21 cellular contexts compared by ENCODE assay signal in genomic region chr11:64314805-64315561, GRCh38. TPM values are rescaled to one million over a fixed set of nuclear protein-coding genes. Genes with fewer than 3 reads are reported as not detected.
DNase-seq lines count a peak whose midpoint lies in the region; ATAC-seq, FAIRE-seq and TF ChIP-seq lines count a peak whose summit lies in the region.
"Had no signal": no experiment of that assay in that cellular context is flagged by ENCODE, and none has a peak within 500 bp of the region (broad histone marks: within the 10 kb centered on the region; RNA-seq: fewer than 3 reads in every experiment).

No MANE protein-coding gene starts in this region.

- no peak for FAIRE-seq in GM19239 (lab: Jason Lieb, UNC)
- FAIRE-seq: pancreas had no signal

- H2AFZ ChIP-seq in PC-3 (ENCODE audit: low read length), result no peak overlapping the region

- 85 to 92% methylated on average over 11 to 24 of the region's 24 CpGs for WGBS in endodermal cell (ENCODE audit: insufficient coverage in 1 of 2, insufficient read length in 1 of 2), 2 experiments

- peak overlapping the region; percentile 78 for H3K27ac Mint-ChIP-seq in activated T-cell treated with anti-CD3 and anti-CD28 coated beads, Interleukin-2, amount 50 U/mL, for 24 hours
- no peak overlapping the region for H3K27ac Mint-ChIP-seq in activated T-cell treated with anti-CD3 and anti-CD28 coated beads, Interleukin-2, amount 50 U/mL, for 72 hours
- no peak overlapping the region for H3K27ac Mint-ChIP-seq in endodermal cell
- no peak overlapping the region for H3K27ac Mint-ChIP-seq in glutamatergic neuron (ENCODE audit: unreplicated experiment)

- peaks cover 53% of the 10 kb centered on the region for H3K4me1 Mint-ChIP-seq in activated T-cell treated with anti-CD3 and anti-CD28 coated beads, Interleukin-2, amount 50 U/mL, for 24 hours (ENCODE audit: low read depth)
- H3K4me1 Mint-ChIP-seq in activated T-cell treated with anti-CD3 and anti-CD28 coated beads, Interleukin-2, amount 50 U/mL, for 72 hours (ENCODE audit: low read depth), result peaks cover 54% of the 10 kb centered on the region
- H3K4me1 Mint-ChIP-seq in endodermal cell (peaks cover 12% of the 10 kb centered on the region), glutamatergic neuron (ENCODE audit: low read depth, unreplicated experiment) (peaks cover 21% of the 10 kb centered on the region)

- no peak for DNase-seq in activated T-cell treated with anti-CD3 and anti-CD28 coated beads, Interleukin-2, amount 50 U/mL, for 24 hours
- DNase-seq in activated T-cell treated with anti-CD3 and anti-CD28 coated beads, Interleukin-2, amount 50 U/mL, for 72 hours, result no peak
- DNase-seq in PC-3 (no peak), endodermal cell (peak; percentile 71), gastrocnemius medialis (no peak), AML-193 (lab: John Stamatoyannopoulos, UW) (no peak), GM19239 (ENCODE audit: insufficient read length, low spot score) (no peak), glutamatergic neuron (no peak)
- DNase-seq: ACHN; IMR-90; NCI-H1417 treated with DMSO at 0.1 percent for 48 hours; NCI-H524 treated with DMSO at 0.1 percent for 48 hours; RPMI8226; stimulated activated CD4-positive, alpha-beta T cell treated with anti-CD3 and anti-CD28 coated beads, Interleukin-15, amount 100 ng/mL, for 24 hours; T-helper 9 cell had no signal

- CTCF ChIA-PET in PC-3 (lab: Charles Lee), result interaction anchor here (1.0 kb wide), 1 partner anchor 40 kb away, joined by 3 read pairs; no protein-coding TSS in a partner anchor

- H3K4me3 ChIP-seq in PC-3 (ENCODE audit: low read length) (no peak overlapping the region), endodermal cell (ENCODE audit: low read length) (no peak overlapping the region), gastrocnemius medialis (no peak overlapping the region)
- H3K4me3 ChIP-seq: adrenal gland, lung, pancreas, tibial artery had no signal

- no peaks in the 10 kb centered on the region for H3K27me3 Mint-ChIP-seq in activated T-cell treated with anti-CD3 and anti-CD28 coated beads, Interleukin-2, amount 50 U/mL, for 24 hours
- H3K27me3 Mint-ChIP-seq in activated T-cell treated with anti-CD3 and anti-CD28 coated beads, Interleukin-2, amount 50 U/mL, for 72 hours (ENCODE audit: low read depth), result no peaks in the 10 kb centered on the region
- H3K27me3 Mint-ChIP-seq in endodermal cell (ENCODE audit: insufficient read depth) (no peaks in the 10 kb centered on the region), glutamatergic neuron (ENCODE audit: unreplicated experiment) (peaks cover 17% of the 10 kb centered on the region)

- H3K4me1 ChIP-seq in PC-3 (ENCODE audit: insufficient read depth, low read length) (peaks cover 15% of the 10 kb centered on the region), endodermal cell (ENCODE audit: control insufficient read depth, insufficient read depth, low read length) (peaks cover 5% of the 10 kb centered on the region), gastrocnemius medialis (peaks cover 39 to 47% of the 10 kb centered on the region in 2 donors)

- no peaks in the 10 kb centered on the region for H4K20me1 ChIP-seq in PC-3 (ENCODE audit: low read length)

- H3K9me2 ChIP-seq in PC-3 (replicated peaks; ENCODE audit: low read length), result no peaks in the 10 kb centered on the region

- H3K27ac ChIP-seq in PC-3 (ENCODE audit: low read length), result no peak overlapping the region
- H3K27ac ChIP-seq in endodermal cell (ENCODE audit: low read depth, low read length), result no peak overlapping the region
- peak overlapping the region in 3 of 4 donors; percentile 71 to 85 (median 73) for H3K27ac ChIP-seq in gastrocnemius medialis

- intact Hi-C loops in PC-3 (cut with micrococcal nuclease), result no loop called here
- intact Hi-C loops in gastrocnemius medialis (cut with DNase I; ENCODE audit: low total_unique reads), result no loop called here

- H3K4me3 Mint-ChIP-seq in activated T-cell treated with anti-CD3 and anti-CD28 coated beads, Interleukin-2, amount 50 U/mL, for 24 hours, result peak overlapping the region; percentile 27
- H3K4me3 Mint-ChIP-seq in activated T-cell treated with anti-CD3 and anti-CD28 coated beads, Interleukin-2, amount 50 U/mL, for 72 hours, result peak overlapping the region in 1 of 2 donors; percentile 11
- H3K4me3 Mint-ChIP-seq in endodermal cell (peak overlapping the region; percentile 28), glutamatergic neuron (ENCODE audit: unreplicated experiment) (no peak overlapping the region)

- H3K27me3 ChIP-seq in PC-3 (ENCODE audit: low read length) (no peaks in the 10 kb centered on the region), endodermal cell (ENCODE audit: control insufficient read depth, insufficient read depth, low read length, poor library complexity, severe bottlenecking) (no peaks in the 10 kb centered on the region), gastrocnemius medialis (no peaks in the 10 kb centered on the region)
- H3K27me3 ChIP-seq: adrenal gland, esophagus muscularis mucosa, pancreas, tibial artery had no signal

- TF ChIP-seq CTCF in PC-3 (conservative IDR thresholded peaks at IDR 0.05; ENCODE audit: low read depth, low read length), result peak; percentile 42; the same call in 1 of the 2 replicates
- peak; percentile 44 for TF ChIP-seq CTCF in endodermal cell (conservative IDR thresholded peaks at IDR 0.05)
- no peak for TF ChIP-seq CTCF in gastrocnemius medialis (IDR thresholded peaks at IDR 0.05 in 4 of 5, conservative IDR thresholded peaks at IDR 0.05 in 1 of 5)
- no peak for TF ChIP-seq CTCF in glutamatergic neuron (IDR thresholded peaks at IDR 0.05; ENCODE audit: partially characterized antibody, unreplicated experiment)

- peaks cover 69% of the 10 kb centered on the region for H3K36me3 Mint-ChIP-seq in activated T-cell treated with anti-CD3 and anti-CD28 coated beads, Interleukin-2, amount 50 U/mL, for 24 hours (ENCODE audit: low read depth)
- H3K36me3 Mint-ChIP-seq in activated T-cell treated with anti-CD3 and anti-CD28 coated beads, Interleukin-2, amount 50 U/mL, for 72 hours (ENCODE audit: insufficient read depth in 2 of 2), result peaks cover 7% of the 10 kb centered on the region in 2 donors
- H3K36me3 Mint-ChIP-seq in endodermal cell (ENCODE audit: low read depth), result peaks cover 35% of the 10 kb centered on the region
- H3K36me3 Mint-ChIP-seq in glutamatergic neuron (ENCODE audit: unreplicated experiment), result no peaks in the 10 kb centered on the region

- ATAC-seq in activated T-cell treated with anti-CD3 and anti-CD28 coated beads, Interleukin-2, amount 50 U/mL, for 72 hours (replicated peaks in 1 of 2), result no peak
- ATAC-seq in PC-3, result no peak
- no peak for ATAC-seq in gastrocnemius medialis
- ATAC-seq: pancreas had no signal

- H3K36me3 ChIP-seq in PC-3 (ENCODE audit: low read depth, low read length) (peaks cover 11% of the 10 kb centered on the region), endodermal cell (ENCODE audit: control insufficient read depth, insufficient read depth, low read length) (peaks cover 34% of the 10 kb centered on the region), gastrocnemius medialis (peaks cover 0 to 29% of the 10 kb centered on the region in 2 donors)

- TF ChIP-seq POLR2A in gastrocnemius medialis (IDR thresholded peaks at IDR 0.05), result no peak

- POLR2A ChIA-PET in PC-3 (lab: Charles Lee; ENCODE audit: unreplicated experiment), result no interaction called here

- in situ Hi-C loops in gastrocnemius medialis (cut with MboI; ENCODE audit: low sequenced_read_pairs in 4 of 4), result no loop called here

- no TSS peak for BruUV-seq in PC-3 (replicated peaks; lab: Mats Ljungman, UMichigan)

- no peaks in the 10 kb centered on the region for H3K9me3 ChIP-seq in PC-3 (ENCODE audit: low read length)
- H3K9me3 ChIP-seq in endodermal cell (ENCODE audit: control insufficient read depth, low read length), result no peaks in the 10 kb centered on the region
- no peaks in the 10 kb centered on the region for H3K9me3 ChIP-seq in gastrocnemius medialis
- H3K9me3 ChIP-seq: adrenal gland, esophagus muscularis mucosa, pancreas, tibial artery had no signal

- H3K9ac ChIP-seq in PC-3 (ENCODE audit: low read length) (no peak overlapping the region), endodermal cell (ENCODE audit: extremely low read depth, low read length, poor library complexity, severe bottlenecking) (no peak overlapping the region)

- no peaks in the 10 kb centered on the region for H3K9me3 Mint-ChIP-seq in activated T-cell treated with anti-CD3 and anti-CD28 coated beads, Interleukin-2, amount 50 U/mL, for 24 hours
- H3K9me3 Mint-ChIP-seq in activated T-cell treated with anti-CD3 and anti-CD28 coated beads, Interleukin-2, amount 50 U/mL, for 72 hours, result no peaks in the 10 kb centered on the region
- no peaks in the 10 kb centered on the region for H3K9me3 Mint-ChIP-seq in endodermal cell
- peaks cover 10% of the 10 kb centered on the region for H3K9me3 Mint-ChIP-seq in glutamatergic neuron (ENCODE audit: unreplicated experiment)

- H3F3A ChIP-seq in PC-3 (ENCODE audit: low read length, unreplicated experiment), result peaks cover 7% of the 10 kb centered on the region

- H3K4me2 ChIP-seq in PC-3 (ENCODE audit: low read length), result no peak overlapping the region

- H3K79me2 ChIP-seq in PC-3 (ENCODE audit: low read length), result peaks cover 50% of the 10 kb centered on the region

RNA-seq across cellular contexts. Expression of gene TRMT112, which starts 2.4 kb away (rescaled TPM):
- total RNA-seq in activated T-cell treated with anti-CD3 and anti-CD28 coated beads, Interleukin-2, amount 50 U/mL, for 72 hours, result 100 to 1,000 TPM; 145 to 154 TPM
- total RNA-seq in PC-3 (2014; rRNA removed), result 812 and 815 TPM in 2 replicates
- total RNA-seq in endodermal cell, result 100 to 1,000 TPM; 265 to 352 TPM
- polyA plus RNA-seq in endodermal cell (2013, experiment 1 of 2), result 224 TPM
- 197 TPM for polyA plus RNA-seq in endodermal cell (2013, experiment 2 of 2)
- 100 to 1,000 TPM; 133 to 226 (median 194) TPM for total RNA-seq in gastrocnemius medialis
- 93.1 TPM for total RNA-seq in glutamatergic neuron (ENCODE audit: unreplicated experiment)

RNA-seq across cellular contexts. Expression of gene PRDX5, which starts 2.9 kb away (rescaled TPM):
- 100 to 1,000 TPM; 134 to 138 TPM for total RNA-seq in activated T-cell treated with anti-CD3 and anti-CD28 coated beads, Interleukin-2, amount 50 U/mL, for 72 hours
- 467 and 585 TPM in 2 replicates for total RNA-seq in PC-3 (2014; rRNA removed)
- 100 to 1,000 TPM; 235 to 289 TPM for total RNA-seq in endodermal cell
- 188 TPM for polyA plus RNA-seq in endodermal cell (2013, experiment 1 of 2)
- polyA plus RNA-seq in endodermal cell (2013, experiment 2 of 2), result 181 TPM
- total RNA-seq in gastrocnemius medialis, result 100 to 1,000 TPM; 170 to 257 (median 219) TPM
- total RNA-seq in glutamatergic neuron (ENCODE audit: unreplicated experiment), result 418 TPM

RNA-seq across cellular contexts. Expression of gene ESRRA, which starts 9.7 kb away (rescaled TPM):
- total RNA-seq in activated T-cell treated with anti-CD3 and anti-CD28 coated beads, Interleukin-2, amount 50 U/mL, for 72 hours, result 10 to 100 TPM; 40.5 to 42.4 TPM
- total RNA-seq in PC-3 (2014; rRNA removed) (111 and 114 TPM in 2 replicates), endodermal cell (10 to 100 TPM; 22.8 to 34.5 TPM), gastrocnemius medialis (100 to 1,000 TPM; 192 to 471 (median 260) TPM), glutamatergic neuron (ENCODE audit: unreplicated experiment) (69.9 TPM)
- polyA plus RNA-seq in endodermal cell (2013, experiment 1 of 2), result 20.0 TPM
- polyA plus RNA-seq in endodermal cell (2013, experiment 2 of 2), result 17.8 TPM

RNA-seq across cellular contexts. Expression of gene CATSPERZ, which starts 14.8 kb away (rescaled TPM):
- total RNA-seq in activated T-cell treated with anti-CD3 and anti-CD28 coated beads, Interleukin-2, amount 50 U/mL, for 72 hours, result 1 to 10 TPM in 1 of 2 donors, under 1 TPM in 1; 0.53 to 1.1 TPM
- total RNA-seq in PC-3 (2014; rRNA removed), result 9.2 and 11.2 TPM in 2 replicates
- not detected for total RNA-seq in endodermal cell
- polyA plus RNA-seq in endodermal cell (2013, experiment 1 of 2), result not detected
- polyA plus RNA-seq in endodermal cell (2013, experiment 2 of 2), result not detected
- total RNA-seq in gastrocnemius medialis, result not detected
- not detected for total RNA-seq in glutamatergic neuron (ENCODE audit: unreplicated experiment)
- total RNA-seq: activated CD8-positive, alpha-beta memory T cell treated with anti-CD3 and anti-CD28 coated beads for 36 hours; IMR-90 had no signal
- polyA plus RNA-seq: IMR-90 had no signal

RNA-seq across cellular contexts. Expression of gene KCNK4, which starts 23.9 kb away (rescaled TPM):
- total RNA-seq in activated T-cell treated with anti-CD3 and anti-CD28 coated beads, Interleukin-2, amount 50 U/mL, for 72 hours, result under 1 TPM in 1 of 2 donors, not detected in 1; 0.35 TPM
- total RNA-seq in PC-3 (2014; rRNA removed) (1.2 TPM in 1 of 2 replicates, not detected in the other), endodermal cell (not detected), gastrocnemius medialis (not detected), glutamatergic neuron (ENCODE audit: unreplicated experiment) (0.47 TPM)
- polyA plus RNA-seq in endodermal cell (2013, experiment 1 of 2), result not detected
- polyA plus RNA-seq in endodermal cell (2013, experiment 2 of 2), result not detected
- total RNA-seq: activated CD8-positive, alpha-beta memory T cell treated with anti-CD3 and anti-CD28 coated beads for 36 hours; esophagus muscularis mucosa; IMR-90; lung; pancreas had no signal
- polyA plus RNA-seq: IMR-90, pancreas had no signal

Comparison
In these comparisons a context has a peak if more than half of its experiments do, and no peak if none do; other contexts are left out.
1. H3K27ac ChIP-seq: peak in gastrocnemius medialis (3 of 4); none in PC-3 (single experiment) and endodermal cell (single experiment).
2. CTCF ChIP-seq: peak in PC-3 (single experiment) and endodermal cell (single experiment); none in gastrocnemius medialis (0 of 5) and glutamatergic neuron (single experiment).